Comparison of ENCODE assay signal across 14 cellular contexts in genomic region chr2:238854699-238855111, GRCh38. TPM values are rescaled to one million over a fixed set of nuclear protein-coding genes. Genes with fewer than 3 reads are reported as not detected.
A peak's percentile ranks its signal among the peaks of the same experiment; 100 is the strongest.
DNase-seq lines count a peak whose midpoint lies in the region; ATAC-seq, FAIRE-seq and TF ChIP-seq lines count a peak whose summit lies in the region.
"Had no signal": no experiment of that assay in that cellular context is flagged by ENCODE, and none has a peak within 500 bp of the region (broad histone marks: within the 10 kb centered on the region; RNA-seq: fewer than 3 reads in every experiment).

No MANE protein-coding gene starts in this region.

- intact Hi-C loops in sigmoid colon (cut with DNase I) = no loop called here

- no peaks in the 10 kb centered on the region for H3K36me3 ChIP-seq in BLaER1
- peaks cover 19% of the 10 kb centered on the region for H3K36me3 ChIP-seq in SJSA1
- H3K36me3 ChIP-seq in sigmoid colon = no peaks in the 10 kb centered on the region
- H3K36me3 ChIP-seq in BE2C = no peaks in the 10 kb centered on the region

- TF ChIP-seq POLR2A in sigmoid colon (IDR thresholded peaks at IDR 0.05) (no peak), H54 (IDR thresholded peaks at IDR 0.05; ENCODE audit: low read depth, low read length) (no peak)

- 87% methylated on average over 16 of the region's 16 CpGs for WGBS in sigmoid colon, 2 donors

- H3K27ac ChIP-seq in BLaER1 = no peak overlapping the region
- 0 out of 2 replicates have a peak overlapping the region, but pooled peaks have one; percentile 7 for H3K27ac ChIP-seq in SJSA1
- peak overlapping the region in 3 of 4 donors; percentile 92 to 97 (median 96) for H3K27ac ChIP-seq in sigmoid colon
- H3K27ac ChIP-seq: coronary artery had no signal

- H3K9me3 ChIP-seq in BLaER1 (peaks cover 19% of the 10 kb centered on the region), SJSA1 (replicated peaks) (no peaks in the 10 kb centered on the region), sigmoid colon (no peaks in the 10 kb centered on the region), BE2C (no peaks in the 10 kb centered on the region)

- TF ChIP-seq EP300 in sigmoid colon (IDR thresholded peaks at IDR 0.05) = no peak

- H4K20me1 ChIP-seq in BLaER1 = no peaks in the 10 kb centered on the region

- H3K4me1 ChIP-seq in BLaER1 (peaks cover 36% of the 10 kb centered on the region), SJSA1 (replicated peaks) (peaks cover 22% of the 10 kb centered on the region), sigmoid colon (peaks cover 0 to 59% (median 31%) of the 10 kb centered on the region in 4 donors), BE2C (no peaks in the 10 kb centered on the region)

- FAIRE-seq in H54 (lab: Jason Lieb, UNC) = no peak

- H3K4me2 ChIP-seq in BLaER1 = peak overlapping the region; percentile 17; the same call in 1 of the 2 replicates

- H3K27me3 ChIP-seq in BLaER1 (peaks cover 5% of the 10 kb centered on the region; the same call in 1 of the 2 replicates), SJSA1 (replicated peaks) (no peaks in the 10 kb centered on the region), sigmoid colon (no peaks in the 10 kb centered on the region), BE2C (peaks cover 85% of the 10 kb centered on the region)

- ATAC-seq in GM21786 (IDR thresholded peaks at IDR 0.05; ENCODE audit: unreplicated experiment) = no peak
- no peak for ATAC-seq in GM19397 (IDR thresholded peaks at IDR 0.05; ENCODE audit: unreplicated experiment)
- ATAC-seq: activated CD4-positive, CD25-positive, alpha-beta regulatory T cell treated with anti-CD3 and anti-CD28 coated beads, Interleukin-2, amount 50 U/mL, for 24 hours; activated CD8-positive, alpha-beta T cell treated with anti-CD3 and anti-CD28 coated beads, Interleukin-2, amount 10 ng/mL, durations not matched to agents 7 days and 5 days; HCT116 had no signal

- no peak overlapping the region for H3K9ac ChIP-seq in BLaER1

- DNase-seq in SJSA1 (ENCODE audit: low read depth in 1 of 2, low spot score in 2 of 2) = no peak
- DNase-seq in fibroblast of mammary gland (ENCODE audit: low read depth) = no peak
- peak; percentile 49 for DNase-seq in sigmoid colon
- no peak for DNase-seq in H54 (ENCODE audit: insufficient read length, low spot score)
- DNase-seq in BE2C = no peak
- DNase-seq: activated CD8-positive, alpha-beta T cell treated with anti-CD3 and anti-CD28 coated beads, Interleukin-2, amount 10 ng/mL, durations not matched to agents 7 days and 5 days; MM.1S had no signal

- H3K4me3 ChIP-seq in BLaER1 (no peak overlapping the region), SJSA1 (peak overlapping the region; percentile 10), fibroblast of mammary gland (ENCODE audit: control insufficient read depth, low read depth, low read length) (peak overlapping the region; percentile 42), sigmoid colon (peak overlapping the region in 3 of 4 donors; percentile 3 to 28 (median 26)), BE2C (ENCODE audit: low read depth, low read length) (no peak overlapping the region)
- H3K4me3 ChIP-seq: coronary artery had no signal

- TF ChIP-seq CTCF in fibroblast of mammary gland (conservative IDR thresholded peaks at IDR 0.05; ENCODE audit: control insufficient read depth, insufficient read depth, low read depth, low read length) = no peak
- TF ChIP-seq CTCF in sigmoid colon (IDR thresholded peaks at IDR 0.05) = no peak
- no peak for TF ChIP-seq CTCF in BE2C (IDR thresholded peaks at IDR 0.05; ENCODE audit: low read depth, low read length)

RNA-seq across cellular contexts. Expression of gene TWIST2, which starts 6.8 kb away (rescaled TPM):
- 32.6 and 33.9 TPM in 2 replicates for total RNA-seq in SJSA1 (2014; rRNA removed; shearing (Covaris generic))
- 10 to 100 TPM; 53.9 to 92.2 (median 79.3) TPM for total RNA-seq in sigmoid colon
- polyA plus RNA-seq in sigmoid colon = 10 to 100 TPM in 1 of 3 donors, 1 to 10 TPM in 1, under 1 TPM in 1; 0.92 to 22.8 (median 3.8) TPM
- not detected for polyA plus RNA-seq in BE2C (2012; ENCODE audit: insufficient read depth, insufficient read length, low read depth)
- total RNA-seq: activated CD8-positive, alpha-beta T cell treated with anti-CD3 and anti-CD28 coated beads, Interleukin-2, amount 10 ng/mL, durations not matched to agents 7 days and 5 days had no signal
- polyA plus RNA-seq: IgD-negative memory B cell had no signal

Comparison
In these comparisons a context has a peak if more than half of its experiments do, and no peak if none do; other contexts are left out.
1. H3K4me3 ChIP-seq: peak in SJSA1 (single experiment), fibroblast of mammary gland (single experiment) and sigmoid colon (3 of 4); none in BLaER1 (single experiment) and BE2C (single experiment).